1 cellular context compared by ENCODE assay signal in the genomic region with DNA sequence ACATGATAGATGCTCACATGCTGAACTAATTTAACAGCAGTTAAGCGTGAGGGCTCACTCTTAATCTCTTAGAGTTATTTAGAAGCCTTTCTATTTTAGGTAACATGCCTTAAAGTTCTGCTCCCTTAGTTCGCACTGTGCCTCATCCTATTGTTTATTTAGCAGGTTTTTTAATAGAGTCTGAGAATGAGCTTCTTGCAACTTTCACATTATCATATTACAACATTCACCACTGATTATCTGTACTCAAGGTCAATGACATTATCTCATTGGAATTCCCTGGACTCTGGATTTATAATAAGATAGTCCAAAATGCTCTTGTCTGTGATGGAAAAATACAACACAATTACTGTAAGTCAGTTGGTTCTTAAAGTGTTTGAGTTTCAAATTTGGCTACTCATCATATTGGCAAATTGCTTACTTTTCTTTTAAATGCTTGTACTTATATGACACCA.
TF ChIP-seq lines count a peak whose summit lies in the region.

No MANE protein-coding gene starts in this region.

TF ChIP-seq in WTC11, 78 proteins besides CTCF, POLR2A, EP300 and RAD21 (continued from another document):
- TF ChIP-seq ZSCAN18 (CRISPR knock-in tag; IDR thresholded peaks at IDR 0.05): no peak
- TF ChIP-seq ERG (CRISPR knock-in tag; IDR thresholded peaks at IDR 0.05): no peak
- TF ChIP-seq OVOL2 (CRISPR knock-in tag; IDR thresholded peaks at IDR 0.05; ENCODE audit: borderline replicate concordance): no peak
- no peak for TF ChIP-seq FOXP1 (CRISPR knock-in tag; IDR thresholded peaks at IDR 0.05; ENCODE audit: borderline replicate concordance)
- TF ChIP-seq, protein P1, sequence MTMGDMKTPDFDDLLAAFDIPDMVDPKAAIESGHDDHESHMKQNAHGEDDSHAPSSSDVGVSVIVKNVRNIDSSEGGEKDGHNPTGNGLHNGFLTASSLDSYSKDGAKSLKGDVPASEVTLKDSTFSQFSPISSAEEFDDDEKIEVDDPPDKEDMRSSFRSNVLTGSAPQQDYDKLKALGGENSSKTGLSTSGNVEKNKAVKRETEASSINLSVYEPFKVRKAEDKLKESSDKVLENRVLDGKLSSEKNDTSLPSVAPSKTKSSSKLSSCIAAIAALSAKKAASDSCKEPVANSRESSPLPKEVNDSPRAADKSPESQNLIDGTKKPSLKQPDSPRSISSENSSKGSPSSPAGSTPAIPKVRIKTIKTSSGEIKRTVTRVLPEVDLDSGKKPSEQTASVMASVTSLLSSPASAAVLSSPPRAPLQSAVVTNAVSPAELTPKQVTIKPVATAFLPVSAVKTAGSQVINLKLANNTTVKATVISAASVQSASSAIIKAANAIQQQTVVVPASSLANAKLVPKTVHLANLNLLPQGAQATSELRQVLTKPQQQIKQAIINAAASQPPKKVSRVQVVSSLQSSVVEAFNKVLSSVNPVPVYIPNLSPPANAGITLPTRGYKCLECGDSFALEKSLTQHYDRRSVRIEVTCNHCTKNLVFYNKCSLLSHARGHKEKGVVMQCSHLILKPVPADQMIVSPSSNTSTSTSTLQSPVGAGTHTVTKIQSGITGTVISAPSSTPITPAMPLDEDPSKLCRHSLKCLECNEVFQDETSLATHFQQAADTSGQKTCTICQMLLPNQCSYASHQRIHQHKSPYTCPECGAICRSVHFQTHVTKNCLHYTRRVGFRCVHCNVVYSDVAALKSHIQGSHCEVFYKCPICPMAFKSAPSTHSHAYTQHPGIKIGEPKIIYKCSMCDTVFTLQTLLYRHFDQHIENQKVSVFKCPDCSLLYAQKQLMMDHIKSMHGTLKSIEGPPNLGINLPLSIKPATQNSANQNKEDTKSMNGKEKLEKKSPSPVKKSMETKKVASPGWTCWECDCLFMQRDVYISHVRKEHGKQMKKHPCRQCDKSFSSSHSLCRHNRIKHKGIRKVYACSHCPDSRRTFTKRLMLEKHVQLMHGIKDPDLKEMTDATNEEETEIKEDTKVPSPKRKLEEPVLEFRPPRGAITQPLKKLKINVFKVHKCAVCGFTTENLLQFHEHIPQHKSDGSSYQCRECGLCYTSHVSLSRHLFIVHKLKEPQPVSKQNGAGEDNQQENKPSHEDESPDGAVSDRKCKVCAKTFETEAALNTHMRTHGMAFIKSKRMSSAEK (CRISPR knock-in tag; IDR thresholded peaks at IDR 0.05; ENCODE audit: borderline replicate concordance): no peak
- TF ChIP-seq, protein P2, sequence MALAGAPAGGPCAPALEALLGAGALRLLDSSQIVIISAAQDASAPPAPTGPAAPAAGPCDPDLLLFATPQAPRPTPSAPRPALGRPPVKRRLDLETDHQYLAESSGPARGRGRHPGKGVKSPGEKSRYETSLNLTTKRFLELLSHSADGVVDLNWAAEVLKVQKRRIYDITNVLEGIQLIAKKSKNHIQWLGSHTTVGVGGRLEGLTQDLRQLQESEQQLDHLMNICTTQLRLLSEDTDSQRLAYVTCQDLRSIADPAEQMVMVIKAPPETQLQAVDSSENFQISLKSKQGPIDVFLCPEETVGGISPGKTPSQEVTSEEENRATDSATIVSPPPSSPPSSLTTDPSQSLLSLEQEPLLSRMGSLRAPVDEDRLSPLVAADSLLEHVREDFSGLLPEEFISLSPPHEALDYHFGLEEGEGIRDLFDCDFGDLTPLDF (CRISPR knock-in tag; IDR thresholded peaks at IDR 0.05): no peak
